Comparison of ENCODE assay signal across 23 cellular contexts in genomic region chr2:222703866-222704265, GRCh38. TPM values are rescaled to one million over a fixed set of nuclear protein-coding genes. Genes with fewer than 3 reads are reported as not detected.
DNase-seq lines count a peak whose midpoint lies in the region; ATAC-seq, FAIRE-seq and TF ChIP-seq lines count a peak whose summit lies in the region.
"Had no signal": no experiment of that assay in that cellular context is flagged by ENCODE, and none has a peak within 500 bp of the region (broad histone marks: within the 10 kb centered on the region; RNA-seq: fewer than 3 reads in every experiment).

No MANE protein-coding gene starts in this region.

- H3K4me1 Mint-ChIP-seq in GM23338 (peaks cover 19% of the 10 kb centered on the region), MCF 10A (ENCODE audit: insufficient read depth, unreplicated experiment) (peaks cover 5% of the 10 kb centered on the region)

- no peak overlapping the region for H3K27ac Mint-ChIP-seq in GM23338
- H3K27ac Mint-ChIP-seq in MCF 10A (ENCODE audit: low read depth, unreplicated experiment): no peak overlapping the region
- H3K27ac Mint-ChIP-seq: activated naive CD8-positive, alpha-beta T cell treated with anti-CD3 and anti-CD28 coated beads for 36 hours; activated T-helper 1 cell treated with anti-CD3 and anti-CD28 coated beads, Interleukin-12 subunit alpha, Interleukin-12 subunit beta, Interleukin-2, Interleukin-4 antibody, amounts not matched to agents 30 ng/mL and 10 ng/mL and 1 ng/mL, durations not matched to agents 14 hours and 24 hours and 36 hours; effector memory CD8-positive, alpha-beta T cell had no signal

- TF ChIP-seq CTCF in GM23338 (conservative IDR thresholded peaks at IDR 0.05; ENCODE audit: low read depth in 2 of 2): no peak
- TF ChIP-seq CTCF in ascending aorta (IDR thresholded peaks at IDR 0.05): no peak
- no peak for TF ChIP-seq CTCF in fibroblast of pulmonary artery (IDR thresholded peaks at IDR 0.05; ENCODE audit: low read length, missing control alignments)
- TF ChIP-seq CTCF in stomach (IDR thresholded peaks at IDR 0.05): no peak
- no peak for TF ChIP-seq CTCF in MCF 10A (IDR thresholded peaks at IDR 0.05; ENCODE audit: unreplicated experiment)

- BruUV-seq in MCF 10A (replicated peaks; lab: Mats Ljungman, UMichigan): no TSS peak

- CTCF ChIA-PET in MCF 10A (lab: Yijun Ruan, JAX): interaction anchor here (0.7 to 5.0 kb wide), 10 partner anchors 9 to 235 kb away, joined by 3 to 55 read pairs (median 3); no protein-coding TSS in a partner anchor

- H3K9me2 ChIP-seq in GM23338 (ENCODE audit: insufficient read depth): no peaks in the 10 kb centered on the region

- no peak overlapping the region for H2AFZ ChIP-seq in GM23338

- H3K27me3 ChIP-seq in GM23338 (ENCODE audit: insufficient read depth): no peaks in the 10 kb centered on the region
- no peaks in the 10 kb centered on the region for H3K27me3 ChIP-seq in ascending aorta
- no peaks in the 10 kb centered on the region for H3K27me3 ChIP-seq in stomach
- H3K27me3 ChIP-seq: gastrocnemius medialis, right atrium auricular region, SJSA1 had no signal

- peak overlapping the region; percentile 29; the same call in 1 of the 2 replicates for H3K4me2 ChIP-seq in GM23338

- no peak overlapping the region for H3K27ac ChIP-seq in GM23338 (ENCODE audit: low read depth)
- H3K27ac ChIP-seq in ascending aorta: peak overlapping the region; percentile 75 to 78
- peak overlapping the region in 4 of 5 donors; percentile 17 to 66 (median 46) for H3K27ac ChIP-seq in stomach
- H3K27ac ChIP-seq: gastrocnemius medialis, neutrophil, right atrium auricular region, SJSA1 had no signal

- no peaks in the 10 kb centered on the region for H3K36me3 Mint-ChIP-seq in GM23338 (ENCODE audit: low read depth)
- H3K36me3 Mint-ChIP-seq in MCF 10A (ENCODE audit: insufficient read depth, unreplicated experiment): no peaks in the 10 kb centered on the region
- H3K36me3 Mint-ChIP-seq: activated naive CD8-positive, alpha-beta T cell treated with anti-CD3 and anti-CD28 coated beads for 36 hours had no signal

- no peak for ATAC-seq in GM23338
- ATAC-seq: effector memory CD8-positive, alpha-beta T cell; gastrocnemius medialis; left ventricle myocardium superior had no signal

- POLR2A ChIA-PET in MCF 10A (lab: Yijun Ruan, JAX): interaction anchor here (0.7 to 1.2 kb wide), 3 partner anchors 48 to 534 kb away, joined by 3 to 4 read pairs (median 3); partner anchors contain the start of gene FARSB

- peaks cover 14% of the 10 kb centered on the region for H3K4me1 ChIP-seq in GM23338 (ENCODE audit: insufficient read depth)
- peaks cover 0 to 21% of the 10 kb centered on the region in 2 donors for H3K4me1 ChIP-seq in ascending aorta
- H3K4me1 ChIP-seq in stomach: peaks cover 16 to 47% (median 36%) of the 10 kb centered on the region in 4 donors

- H3K9me3 Mint-ChIP-seq in GM23338 (no peaks in the 10 kb centered on the region), MCF 10A (ENCODE audit: unreplicated experiment) (no peaks in the 10 kb centered on the region)
- H3K9me3 Mint-ChIP-seq: activated naive CD8-positive, alpha-beta T cell treated with anti-CD3 and anti-CD28 coated beads for 36 hours; activated T-helper 1 cell treated with anti-CD3 and anti-CD28 coated beads, Interleukin-12 subunit alpha, Interleukin-12 subunit beta, Interleukin-2, Interleukin-4 antibody, amounts not matched to agents 30 ng/mL and 10 ng/mL and 1 ng/mL, durations not matched to agents 14 hours and 24 hours and 36 hours; effector memory CD8-positive, alpha-beta T cell had no signal

- H3K9me3 ChIP-seq in ascending aorta: no peaks in the 10 kb centered on the region
- no peaks in the 10 kb centered on the region for H3K9me3 ChIP-seq in stomach
- H3K9me3 ChIP-seq: gastrocnemius medialis, neutrophil, right atrium auricular region, SJSA1 had no signal

- H3K36me3 ChIP-seq in GM23338 (ENCODE audit: insufficient read depth) (no peaks in the 10 kb centered on the region), ascending aorta (no peaks in the 10 kb centered on the region), stomach (no peaks in the 10 kb centered on the region)
- H3K36me3 ChIP-seq: gastrocnemius medialis, neutrophil, right atrium auricular region, SJSA1 had no signal

- no peaks in the 10 kb centered on the region for H3F3A ChIP-seq in GM23338 (replicated peaks; ENCODE audit: low read depth)

- H4K20me1 ChIP-seq in GM23338 (replicated peaks; ENCODE audit: insufficient read depth): no peaks in the 10 kb centered on the region

- DNase-seq in GM23338 (ENCODE audit: low spot score) (no peak), ascending aorta (ENCODE audit: low spot score in 2 of 2) (no peak), fibroblast of pulmonary artery (ENCODE audit: low read depth) (peak; percentile 25), stomach (no peak), MCF 10A (ENCODE audit: unreplicated experiment) (no peak), GM12892 (ENCODE audit: insufficient read length) (no peak), LoVo (ENCODE audit: low spot score) (no peak), HT-29 (ENCODE audit: low spot score) (no peak)
- DNase-seq: activated CD4-positive, CD25-positive, alpha-beta regulatory T cell; activated naive CD8-positive, alpha-beta T cell treated with anti-CD3 and anti-CD28 coated beads for 36 hours; effector memory CD8-positive, alpha-beta T cell; gastrocnemius medialis; Karpas-422; left ventricle myocardium superior; NCI-H1417; NCI-H82; stimulated activated naive CD4-positive, alpha-beta T cell; T-helper 2 cell had no signal

- no peaks in the 10 kb centered on the region for H3K79me2 ChIP-seq in GM23338 (replicated peaks; ENCODE audit: insufficient read depth)

- H3K27me3 Mint-ChIP-seq in GM23338 (ENCODE audit: insufficient read depth, low read depth, poor library complexity) (peaks cover 2% of the 10 kb centered on the region), MCF 10A (ENCODE audit: insufficient read depth, unreplicated experiment) (no peaks in the 10 kb centered on the region)

- H3K4me3 Mint-ChIP-seq in GM23338 (no peak overlapping the region), MCF 10A (ENCODE audit: unreplicated experiment) (no peak overlapping the region)
- H3K4me3 Mint-ChIP-seq: activated naive CD8-positive, alpha-beta T cell treated with anti-CD3 and anti-CD28 coated beads for 36 hours; activated T-helper 1 cell treated with anti-CD3 and anti-CD28 coated beads, Interleukin-12 subunit alpha, Interleukin-12 subunit beta, Interleukin-2, Interleukin-4 antibody, amounts not matched to agents 30 ng/mL and 10 ng/mL and 1 ng/mL, durations not matched to agents 14 hours and 24 hours and 36 hours; effector memory CD8-positive, alpha-beta T cell had no signal

- TF ChIP-seq POLR2A in stomach (IDR thresholded peaks at IDR 0.05) (no peak), GM12892 (IDR thresholded peaks at IDR 0.05; ENCODE audit: low read depth, low read length) (no peak)

- intact Hi-C loops in ascending aorta (cut with DNase I): no loop called here
- intact Hi-C loops in stomach (cut with DNase I; ENCODE audit: low total_unique reads): no loop called here
- intact Hi-C loops in MCF 10A (cut with micrococcal nuclease): no loop called here

- no peak overlapping the region for H3K4me3 ChIP-seq in GM23338
- H3K4me3 ChIP-seq in ascending aorta: peak overlapping the region in 1 of 2 donors; percentile 18
- no peak overlapping the region for H3K4me3 ChIP-seq in fibroblast of pulmonary artery (replicated peaks; ENCODE audit: low read depth, low read length)
- H3K4me3 ChIP-seq in stomach: no peak overlapping the region
- H3K4me3 ChIP-seq: gastrocnemius medialis, right atrium auricular region, SJSA1 had no signal

- WGBS in stomach, 5 donors: 20 to 48% (median 31%) methylated on average over 4 of the region's 4 CpGs

- no peak for FAIRE-seq in GM12892 (lab: Jason Lieb, UNC)

- TF ChIP-seq EP300 in stomach (IDR thresholded peaks at IDR 0.05): no peak

TF ChIP-seq in GM23338, 12 proteins besides CTCF, POLR2A, EP300 and RAD21 (continues in another document):
- TF ChIP-seq ETS1 (IDR thresholded peaks at IDR 0.05) (no peak), ZNF331 (CRISPR knock-in tag; IDR thresholded peaks at IDR 0.05; ENCODE audit: low read depth) (no peak)

RNA-seq across cellular contexts. Expression of gene MOGAT1, which starts 32.4 kb away (rescaled TPM):
- 0.89 and 0.94 TPM in 2 replicates for total RNA-seq in GM23338 (2014; rRNA removed; shearing (Covaris generic))
- 0.63 and 0.86 TPM in 2 replicates for polyA plus RNA-seq in GM23338 (2016; fragmentation: Nextera tagmentation; extraction: Ambion mirVana)
- total RNA-seq in ascending aorta: not detected
- total RNA-seq in stomach: 1 to 10 TPM in 1 of 5 donors, not detected in 4; 1.8 TPM
- polyA plus RNA-seq in stomach: under 1 TPM in 1 of 3 donors, not detected in 2; 0.15 TPM
- total RNA-seq in MCF 10A (2022): not detected in 2 replicates
- not detected for polyA plus RNA-seq in GM12892 (2012; ENCODE audit: missing spikeins)
- total RNA-seq in HT-29 (2014; rRNA removed; shearing (Covaris generic)): not detected in 2 replicates
- total RNA-seq: activated naive CD8-positive, alpha-beta T cell treated with anti-CD3 and anti-CD28 coated beads for 36 hours; activated T-helper 1 cell treated with anti-CD3 and anti-CD28 coated beads, Interleukin-12 subunit alpha, Interleukin-12 subunit beta, Interleukin-2, Interleukin-4 antibody, amounts not matched to agents 30 ng/mL and 10 ng/mL and 1 ng/mL, durations not matched to agents 14 hours and 24 hours and 36 hours; gastrocnemius medialis; right atrium auricular region; SJSA1; urinary bladder had no signal
- polyA plus RNA-seq: urinary bladder had no signal

RNA-seq across cellular contexts. Expression of gene FARSB, which starts 48.0 kb away (rescaled TPM):
- total RNA-seq in GM23338 (2014; rRNA removed; shearing (Covaris generic)): 32.2 and 32.5 TPM in 2 replicates
- 34.8 and 40.0 TPM in 2 replicates for polyA plus RNA-seq in GM23338 (2016; fragmentation: Nextera tagmentation; extraction: Ambion mirVana)
- total RNA-seq in ascending aorta: 4.4 TPM
- total RNA-seq in stomach: 10 to 100 TPM in 2 of 5 donors, 1 to 10 TPM in 3; 1.4 to 26.3 (median 5.8) TPM
- polyA plus RNA-seq in stomach: 10 to 100 TPM; 15.1 to 17.5 (median 17.3) TPM
- 44.8 and 70.3 TPM in 2 replicates for total RNA-seq in MCF 10A (2022)
- 54.8 TPM for polyA plus RNA-seq in GM12892 (2012; ENCODE audit: missing spikeins)
- total RNA-seq in HT-29 (2014; rRNA removed; shearing (Covaris generic)): 10.0 and 11.1 TPM in 2 replicates
